In the genomic region with DNA sequence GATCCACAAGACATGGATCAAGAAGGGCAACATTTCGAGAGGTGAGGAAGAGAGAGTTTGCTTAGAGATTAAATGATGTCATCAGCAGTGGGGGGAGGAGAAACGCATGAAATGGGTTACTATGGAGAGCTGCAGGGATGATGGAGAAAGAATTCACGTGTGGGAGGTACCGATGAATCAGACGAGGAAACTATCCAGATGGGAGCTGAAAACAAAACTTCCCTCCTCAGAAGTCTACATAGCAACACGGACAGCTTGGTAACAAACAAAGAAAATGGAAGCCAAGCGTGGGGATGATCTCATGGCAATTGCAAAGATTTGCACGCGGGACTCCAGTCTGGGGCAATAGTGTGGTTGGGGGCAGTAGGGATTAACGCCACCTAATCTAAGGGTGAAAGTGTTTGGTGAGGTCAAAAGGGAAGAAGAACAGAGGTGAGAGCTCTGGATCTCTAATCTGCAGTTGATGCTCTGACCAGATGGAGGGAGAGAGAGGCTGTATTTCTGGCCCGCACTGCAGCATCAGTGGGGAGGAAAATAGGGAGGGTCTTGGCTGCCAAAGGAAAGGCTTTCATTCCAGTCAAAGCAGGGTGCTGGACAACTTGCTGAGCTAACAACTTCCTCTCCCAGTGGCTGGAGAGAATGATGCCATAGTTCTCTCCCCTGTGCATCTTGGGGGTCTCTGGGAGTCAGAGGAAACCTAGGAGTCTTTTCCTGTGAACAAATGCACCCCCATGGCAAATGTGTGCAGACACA, we compare ENCODE assay signal across 10 cellular contexts. TPM values are rescaled to one million over a fixed set of nuclear protein-coding genes. Genes with fewer than 3 reads are reported as not detected.
DNase-seq lines count a peak whose midpoint lies in the region; ATAC-seq and TF ChIP-seq lines count a peak whose summit lies in the region.
"Had no signal": no experiment of that assay in that cellular context is flagged by ENCODE, and none has a peak within 500 bp of the region (broad histone marks: within the 10 kb centered on the region; RNA-seq: fewer than 3 reads in every experiment).

No MANE protein-coding gene starts in this region.

- DNase-seq in Daoy (ENCODE audit: low read depth), result peak; percentile 82
- DNase-seq in adipocyte (ENCODE audit: low read depth), result peak; percentile 46
- peak; percentile 89 for DNase-seq in fibroblast of villous mesenchyme (ENCODE audit: low read depth)
- DNase-seq in putamen (ENCODE audit: low spot score), result peak; percentile 57
- no peak for DNase-seq in foreskin melanocyte
- DNase-seq in stimulated activated CD4-positive, alpha-beta T cell treated with anti-CD3 and anti-CD28 coated beads, Interleukin-2, amount 100 ng/mL, for 24 hours, result no peak
- DNase-seq: activated naive CD4-positive, alpha-beta T cell treated with anti-CD3 and anti-CD28 coated beads, Interleukin-2, amount 50 U/mL, for 16 hours had no signal

- H3K4me3 ChIP-seq in adipocyte (ENCODE audit: low read length) (peak overlapping the region; percentile 60), fibroblast of villous mesenchyme (ENCODE audit: low read depth, low read length) (no peak overlapping the region)
- H3K4me3 ChIP-seq: skin epidermis had no signal

- no peaks in the 10 kb centered on the region for H3K9me3 ChIP-seq in adipocyte (ENCODE audit: control insufficient read depth, low read length)

- H3K27me3 Mint-ChIP-seq in activated T-helper 17 cell treated with anti-CD3 and anti-CD28 coated beads, Interleukin-2, amount 50 U/mL, for 72 hours, result peaks cover 5% of the 10 kb centered on the region

- H3K36me3 Mint-ChIP-seq in activated T-helper 17 cell treated with anti-CD3 and anti-CD28 coated beads, Interleukin-2, amount 50 U/mL, for 72 hours (ENCODE audit: low read depth), result no peaks in the 10 kb centered on the region

- no peak for TF ChIP-seq CTCF in fibroblast of villous mesenchyme (IDR thresholded peaks at IDR 0.05; ENCODE audit: insufficient read depth, low read depth, low read length)

- H3K27ac Mint-ChIP-seq in activated T-helper 17 cell treated with anti-CD3 and anti-CD28 coated beads, Interleukin-2, amount 50 U/mL, for 72 hours, result no peak overlapping the region

- no peaks in the 10 kb centered on the region for H3K9me3 Mint-ChIP-seq in activated T-helper 17 cell treated with anti-CD3 and anti-CD28 coated beads, Interleukin-2, amount 50 U/mL, for 72 hours

- no peak for ATAC-seq in activated T-helper 17 cell treated with anti-CD3 and anti-CD28 coated beads, Interleukin-2, amount 50 U/mL, for 72 hours (replicated peaks)
- ATAC-seq in HG03460 (IDR thresholded peaks at IDR 0.05; ENCODE audit: unreplicated experiment), result no peak

- H3K9ac ChIP-seq in adipocyte (ENCODE audit: low read length), result no peak overlapping the region

- H3K4me1 Mint-ChIP-seq in activated T-helper 17 cell treated with anti-CD3 and anti-CD28 coated beads, Interleukin-2, amount 50 U/mL, for 72 hours, result no peaks in the 10 kb centered on the region

- H3K27me3 ChIP-seq in adipocyte (replicated peaks; ENCODE audit: control insufficient read depth, insufficient read depth, low read length), result no peaks in the 10 kb centered on the region

- peaks cover 13% of the 10 kb centered on the region for H3K4me1 ChIP-seq in adipocyte (ENCODE audit: control insufficient read depth, insufficient read depth, low read length)

- H3K4me3 Mint-ChIP-seq in activated T-helper 17 cell treated with anti-CD3 and anti-CD28 coated beads, Interleukin-2, amount 50 U/mL, for 72 hours, result no peak overlapping the region

- no peaks in the 10 kb centered on the region for H3K36me3 ChIP-seq in adipocyte (ENCODE audit: control insufficient read depth, insufficient read depth, low read length, severe bottlenecking)

RNA-seq across cellular contexts. Expression of a gene that starts 43.4 kb away (rescaled TPM):
- 1.3 and 2.4 TPM in 2 replicates for total RNA-seq in Daoy (2014; rRNA removed; shearing (Covaris generic))
- 2.3 and 3.9 TPM in 2 replicates for total RNA-seq in fibroblast of villous mesenchyme
- total RNA-seq in activated T-helper 17 cell treated with anti-CD3 and anti-CD28 coated beads, Interleukin-2, amount 50 U/mL, for 72 hours, result 1 to 10 TPM in 1 of 2 donors, under 1 TPM in 1; 0.85 to 1.7 TPM

Comparison
In these comparisons a context has a peak if more than half of its experiments do, and no peak if none do; other contexts are left out.
1. DNase-seq: peak in Daoy (single experiment), adipocyte (single experiment), fibroblast of villous mesenchyme (single experiment) and putamen (single experiment); none in foreskin melanocyte (single experiment) and stimulated activated CD4-positive, alpha-beta T cell treated with anti-CD3 and anti-CD28 coated beads, Interleukin-2, amount 100 ng/mL, for 24 hours (0 of 2).